ENCODE assay signal across 8 cellular contexts in the genomic region with DNA sequence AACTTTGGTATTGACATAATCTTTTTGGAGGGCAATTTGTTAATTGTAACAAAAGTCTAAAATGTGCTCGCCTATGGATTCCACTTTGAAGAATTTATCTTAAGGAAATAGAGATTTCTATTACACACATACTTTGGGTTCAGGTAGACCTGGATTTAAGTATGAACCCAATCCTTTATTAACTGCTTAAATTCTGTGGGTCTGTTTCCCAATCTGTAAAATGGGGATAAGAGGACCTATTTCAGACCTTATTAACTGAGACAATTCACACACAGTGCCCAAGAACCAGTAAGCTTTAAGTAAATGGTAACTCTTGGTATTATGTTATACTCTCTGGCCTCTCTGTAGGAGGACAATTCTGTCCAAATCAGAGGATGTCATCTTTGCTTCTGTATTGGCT. TPM values are rescaled to one million over a fixed set of nuclear protein-coding genes. Genes with fewer than 3 reads are reported as not detected.
DNase-seq lines count a peak whose midpoint lies in the region; ATAC-seq, FAIRE-seq and TF ChIP-seq lines count a peak whose summit lies in the region.

No MANE protein-coding gene starts in this region.

- no peak for TF ChIP-seq POLR2A in H54 (IDR thresholded peaks at IDR 0.05; ENCODE audit: low read depth, low read length)

- H2AFZ ChIP-seq in neural cell (ENCODE audit: low read depth, low read length), result peak overlapping the region; percentile 93

- no peak for FAIRE-seq in H54 (lab: Jason Lieb, UNC)

- peaks cover 24% of the 10 kb centered on the region for H3K36me3 ChIP-seq in BLaER1
- peaks cover 16% of the 10 kb centered on the region for H3K36me3 ChIP-seq in MG63
- peaks cover 7 to 17% of the 10 kb centered on the region in 2 donors for H3K36me3 ChIP-seq in duodenal mucosa (ENCODE audit: control insufficient read depth in 1 of 2, insufficient read depth in 2 of 2, low read length in 2 of 2)
- H3K36me3 ChIP-seq in neural cell (ENCODE audit: insufficient read depth, low read length), result no peaks in the 10 kb centered on the region

- H3K4me2 ChIP-seq in BLaER1, result peak overlapping the region; percentile 96
- no peak overlapping the region for H3K4me2 ChIP-seq in neural cell (ENCODE audit: low read length)

- H3K9ac ChIP-seq in BLaER1, result peak overlapping the region; percentile 68
- H3K9ac ChIP-seq in duodenal mucosa (ENCODE audit: low read depth in 1 of 2, low read length in 2 of 2), result peak overlapping the region; percentile 71 to 94
- H3K9ac ChIP-seq in neural cell (ENCODE audit: low read length), result peak overlapping the region; percentile 70

- H3K27me3 ChIP-seq in BLaER1, result no peaks in the 10 kb centered on the region
- no peaks in the 10 kb centered on the region for H3K27me3 ChIP-seq in MG63
- no peaks in the 10 kb centered on the region for H3K27me3 ChIP-seq in duodenal mucosa (ENCODE audit: control insufficient read depth in 1 of 2, insufficient read depth in 2 of 2, low read length in 2 of 2)
- no peaks in the 10 kb centered on the region for H3K27me3 ChIP-seq in neural cell (ENCODE audit: insufficient read depth, low read depth, low read length)

- TF ChIP-seq EP300 in neural cell (conservative IDR thresholded peaks at IDR 0.05; ENCODE audit: poor library complexity, severe bottlenecking), result no peak

- peaks cover 10% of the 10 kb centered on the region; the same call in 1 of the 2 replicates for H3K9me3 ChIP-seq in BLaER1
- H3K9me3 ChIP-seq in MG63, result peaks cover 7% of the 10 kb centered on the region; the same call in 1 of the 2 replicates
- no peaks in the 10 kb centered on the region for H3K9me3 ChIP-seq in duodenal mucosa (ENCODE audit: control insufficient read depth in 1 of 2, low read length in 2 of 2)
- H3K9me3 ChIP-seq in neural cell (ENCODE audit: low read length), result no peaks in the 10 kb centered on the region

- H3F3A ChIP-seq in neural cell (ENCODE audit: insufficient read depth, low read length, poor library complexity, severe bottlenecking), result peaks cover 6% of the 10 kb centered on the region

- no peak for TF ChIP-seq CTCF in neural cell (IDR thresholded peaks at IDR 0.05; ENCODE audit: poor library complexity, severe bottlenecking)

- peak overlapping the region; percentile 83 for H3K27ac ChIP-seq in BLaER1
- peak overlapping the region; percentile 76 for H3K27ac ChIP-seq in duodenal mucosa (ENCODE audit: low read depth, low read length)
- peak overlapping the region; percentile 83 for H3K27ac ChIP-seq in neural cell (ENCODE audit: low read length)

- ATAC-seq in GM21367 (IDR thresholded peaks at IDR 0.05; ENCODE audit: unreplicated experiment), result no peak

- peak overlapping the region; percentile 82 for H3K4me3 ChIP-seq in BLaER1
- peak overlapping the region; percentile 88 for H3K4me3 ChIP-seq in MG63
- H3K4me3 ChIP-seq in duodenal mucosa (ENCODE audit: low read depth in 1 of 2, low read length in 2 of 2), result peak overlapping the region; percentile 87 to 97
- peak overlapping the region; percentile 96 for H3K4me3 ChIP-seq in neural cell (ENCODE audit: low read length)

- TF ChIP-seq RAD21 in neural cell (conservative IDR thresholded peaks at IDR 0.05), result no peak

- no peaks in the 10 kb centered on the region for H3K9me2 ChIP-seq in neural cell (ENCODE audit: insufficient read depth, low read length)

- H3K79me2 ChIP-seq in neural cell (replicated peaks; ENCODE audit: insufficient read depth, low read length), result peaks cover 16% of the 10 kb centered on the region

- H4K20me1 ChIP-seq in BLaER1 (peaks cover 5% of the 10 kb centered on the region; the same call in 1 of the 2 replicates), neural cell (ENCODE audit: insufficient read depth) (no peaks in the 10 kb centered on the region)

- H3K4me1 ChIP-seq in BLaER1 (peaks cover 19% of the 10 kb centered on the region), duodenal mucosa (ENCODE audit: control insufficient read depth in 1 of 2, insufficient read depth in 2 of 2, low read length in 2 of 2) (peaks cover 13 to 16% of the 10 kb centered on the region in 2 donors)

- DNase-seq in MG63, result no peak
- no peak for DNase-seq in globus pallidus (ENCODE audit: low spot score)
- no peak for DNase-seq in GDM1 (lab: John Stamatoyannopoulos, UW)
- no peak for DNase-seq in H54 (ENCODE audit: insufficient read length, low spot score)

TF ChIP-seq in neural cell, 6 proteins besides CTCF, POLR2A, EP300 and RAD21:
- TF ChIP-seq SMC3 (conservative IDR thresholded peaks at IDR 0.05; ENCODE audit: poor library complexity) (no peak), MXI1 (conservative IDR thresholded peaks at IDR 0.05; ENCODE audit: poor library complexity, severe bottlenecking) (no peak), TAF1 (IDR thresholded peaks at IDR 0.05; ENCODE audit: low read depth) (no peak), EZH2 (IDR thresholded peaks at IDR 0.05; ENCODE audit: borderline replicate concordance, insufficient read depth, low read length, poor library complexity, severe bottlenecking) (no peak), POLR2AphosphoS5 (IDR thresholded peaks at IDR 0.05) (no peak)
- TF ChIP-seq, protein P1, sequence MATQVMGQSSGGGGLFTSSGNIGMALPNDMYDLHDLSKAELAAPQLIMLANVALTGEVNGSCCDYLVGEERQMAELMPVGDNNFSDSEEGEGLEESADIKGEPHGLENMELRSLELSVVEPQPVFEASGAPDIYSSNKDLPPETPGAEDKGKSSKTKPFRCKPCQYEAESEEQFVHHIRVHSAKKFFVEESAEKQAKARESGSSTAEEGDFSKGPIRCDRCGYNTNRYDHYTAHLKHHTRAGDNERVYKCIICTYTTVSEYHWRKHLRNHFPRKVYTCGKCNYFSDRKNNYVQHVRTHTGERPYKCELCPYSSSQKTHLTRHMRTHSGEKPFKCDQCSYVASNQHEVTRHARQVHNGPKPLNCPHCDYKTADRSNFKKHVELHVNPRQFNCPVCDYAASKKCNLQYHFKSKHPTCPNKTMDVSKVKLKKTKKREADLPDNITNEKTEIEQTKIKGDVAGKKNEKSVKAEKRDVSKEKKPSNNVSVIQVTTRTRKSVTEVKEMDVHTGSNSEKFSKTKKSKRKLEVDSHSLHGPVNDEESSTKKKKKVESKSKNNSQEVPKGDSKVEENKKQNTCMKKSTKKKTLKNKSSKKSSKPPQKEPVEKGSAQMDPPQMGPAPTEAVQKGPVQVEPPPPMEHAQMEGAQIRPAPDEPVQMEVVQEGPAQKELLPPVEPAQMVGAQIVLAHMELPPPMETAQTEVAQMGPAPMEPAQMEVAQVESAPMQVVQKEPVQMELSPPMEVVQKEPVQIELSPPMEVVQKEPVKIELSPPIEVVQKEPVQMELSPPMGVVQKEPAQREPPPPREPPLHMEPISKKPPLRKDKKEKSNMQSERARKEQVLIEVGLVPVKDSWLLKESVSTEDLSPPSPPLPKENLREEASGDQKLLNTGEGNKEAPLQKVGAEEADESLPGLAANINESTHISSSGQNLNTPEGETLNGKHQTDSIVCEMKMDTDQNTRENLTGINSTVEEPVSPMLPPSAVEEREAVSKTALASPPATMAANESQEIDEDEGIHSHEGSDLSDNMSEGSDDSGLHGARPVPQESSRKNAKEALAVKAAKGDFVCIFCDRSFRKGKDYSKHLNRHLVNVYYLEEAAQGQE (IDR thresholded peaks at IDR 0.05; ENCODE audit: borderline replicate concordance), result no peak

RNA-seq across cellular contexts. Expression of gene EIF2B2, which starts 0.8 kb away (rescaled TPM):
- total RNA-seq in MG63 (2014; rRNA removed; shearing (Covaris generic); ENCODE audit: low replicate concordance), result 48.2 and 87.3 TPM in 2 replicates
- polyA plus RNA-seq in neural cell, result 43.1 and 59.0 TPM in 2 replicates
- 26.8 and 33.9 TPM in 2 replicates for polyA minus RNA-seq in neural cell

RNA-seq across cellular contexts. Expression of gene PGF, which starts 46.5 kb away (rescaled TPM):
- total RNA-seq in MG63 (2014; rRNA removed; shearing (Covaris generic); ENCODE audit: low replicate concordance), result 49.2 and 50.6 TPM in 2 replicates
- 0.28 TPM in 1 of 2 replicates, not detected in the other for polyA plus RNA-seq in neural cell
- not detected in 2 replicates for polyA minus RNA-seq in neural cell

RNA-seq across cellular contexts. Expression of gene MLH3, which starts 49.4 kb away (rescaled TPM):
- total RNA-seq in MG63 (2014; rRNA removed; shearing (Covaris generic); ENCODE audit: low replicate concordance), result 9.0 and 9.1 TPM in 2 replicates
- polyA plus RNA-seq in neural cell, result 16.9 and 17.3 TPM in 2 replicates
- 42.6 TPM in 2 replicates for polyA minus RNA-seq in neural cell
